Comparison of ENCODE assay signal across 8 cellular contexts in genomic region chr20:34482154-34482553, GRCh38. TPM values are rescaled to one million over a fixed set of nuclear protein-coding genes. Genes with fewer than 3 reads are reported as not detected.
DNase-seq lines count a peak whose midpoint lies in the region; ATAC-seq and TF ChIP-seq lines count a peak whose summit lies in the region.
"Not testable (repeated sequence)": the region's sequence is repeated elsewhere in the genome, so short reads cannot be mapped to it uniquely, and the experiment has no call there.

No MANE protein-coding gene starts in this region.

- not testable (repeated sequence) for H3K4me1 ChIP-seq in CD8-positive, alpha-beta T cell (ENCODE audit: insufficient read depth, low read length); liver (ENCODE audit: control insufficient read depth in 4 of 4, insufficient read depth in 4 of 4, low read length in 3 of 4)
- H3K4me1 ChIP-seq in Panc1 (ENCODE audit: control insufficient read depth, insufficient read depth, low read length) = peaks cover 12% of the 10 kb centered on the region; the same call in 1 of the 2 replicates

- peaks cover 27% of the 10 kb centered on the region for H3K36me3 ChIP-seq in CD8-positive, alpha-beta T cell (ENCODE audit: insufficient read depth, low read length)
- H3K36me3 ChIP-seq in Panc1 (ENCODE audit: control insufficient read depth, insufficient read depth, low read length) = peaks cover 34% of the 10 kb centered on the region
- peaks cover 15 to 57% (median 46%) of the 10 kb centered on the region in 4 donors for H3K36me3 ChIP-seq in liver (ENCODE audit: control insufficient read depth in 4 of 4, insufficient read depth in 3 of 4, low read depth in 1 of 4, low read length in 3 of 4)

- not testable (repeated sequence) for H3K9ac ChIP-seq in liver (ENCODE audit: low read depth in 1 of 2, low read length in 2 of 2)

- POLR2A ChIA-PET in CD8-positive, alpha-beta T cell (lab: Charles Lee); Panc1 (lab: Charles Lee): not testable (repeated sequence)

- not testable (repeated sequence) for H3K9me3 Mint-ChIP-seq in CD8-positive, alpha-beta T cell; effector memory CD8-positive, alpha-beta T cell; endothelial cell (ENCODE audit: unreplicated experiment); natural killer cell
- peaks cover 16% of the 10 kb centered on the region for H3K9me3 Mint-ChIP-seq in type B pancreatic cell

- peaks cover 68% of the 10 kb centered on the region for H3K36me3 Mint-ChIP-seq in CD8-positive, alpha-beta T cell
- H3K36me3 Mint-ChIP-seq in effector memory CD8-positive, alpha-beta T cell (ENCODE audit: insufficient read depth) = peaks cover 69% of the 10 kb centered on the region
- peaks cover 42% of the 10 kb centered on the region for H3K36me3 Mint-ChIP-seq in endothelial cell (ENCODE audit: low read depth, unreplicated experiment)
- H3K36me3 Mint-ChIP-seq in natural killer cell = peaks cover 23% of the 10 kb centered on the region
- H3K36me3 Mint-ChIP-seq in type B pancreatic cell = peaks cover 55% of the 10 kb centered on the region

- H3K4me1 Mint-ChIP-seq in CD8-positive, alpha-beta T cell (ENCODE audit: low read depth); endothelial cell (ENCODE audit: unreplicated experiment); type B pancreatic cell (ENCODE audit: unreplicated experiment): not testable (repeated sequence)
- peaks cover 0 to 12% of the 10 kb centered on the region in 2 donors for H3K4me1 Mint-ChIP-seq in effector memory CD8-positive, alpha-beta T cell (ENCODE audit: low read depth in 2 of 2)
- peaks cover 6 to 23% of the 10 kb centered on the region in 2 donors for H3K4me1 Mint-ChIP-seq in natural killer cell

- DNase-seq in CD8-positive, alpha-beta T cell; Panc1 (ENCODE audit: low read depth, low spot score); effector memory CD8-positive, alpha-beta T cell; endothelial cell (ENCODE audit: low spot score); left colon; natural killer cell; type B pancreatic cell (ENCODE audit: extremely low spot score, unreplicated experiment): not testable (repeated sequence)

- not testable (repeated sequence) for H3K9me3 ChIP-seq in CD8-positive, alpha-beta T cell (ENCODE audit: low read length); Panc1 (ENCODE audit: control insufficient read depth, insufficient read depth, low read depth, low read length); liver (ENCODE audit: control insufficient read depth in 4 of 4, low read length in 3 of 4)

- TF ChIP-seq RAD21 in liver (IDR thresholded peaks at IDR 0.05) = not testable (repeated sequence)

- ATAC-seq in CD8-positive, alpha-beta T cell; Panc1; effector memory CD8-positive, alpha-beta T cell (replicated peaks); natural killer cell: not testable (repeated sequence)
- ATAC-seq in left colon = peak; percentile 53

- intact Hi-C loops in CD8-positive, alpha-beta T cell (cut with DNase I, micrococcal nuclease); Panc1 (cut with micrococcal nuclease; ENCODE audit: unreplicated experiment); left colon (cut with DNase I, micrococcal nuclease); natural killer cell (cut with micrococcal nuclease): not testable (repeated sequence)

- not testable (repeated sequence) for H3K27me3 ChIP-seq in CD8-positive, alpha-beta T cell (ENCODE audit: insufficient read depth, low read length); Panc1 (ENCODE audit: control insufficient read depth, insufficient read depth, low read length); liver (ENCODE audit: control insufficient read depth in 4 of 4, insufficient read depth in 4 of 4, low read length in 3 of 4)

- 49% methylated on average over 1 of the region's 1 CpG for WGBS in liver

- H3K27me3 Mint-ChIP-seq in CD8-positive, alpha-beta T cell (ENCODE audit: low read depth); effector memory CD8-positive, alpha-beta T cell; endothelial cell (ENCODE audit: unreplicated experiment); natural killer cell (ENCODE audit: low read depth in 2 of 2); type B pancreatic cell: not testable (repeated sequence)

- H3K4me3 Mint-ChIP-seq in CD8-positive, alpha-beta T cell; effector memory CD8-positive, alpha-beta T cell; natural killer cell; type B pancreatic cell: not testable (repeated sequence)
- H3K4me3 Mint-ChIP-seq in endothelial cell (ENCODE audit: unreplicated experiment) = peak overlapping the region; percentile 38

- H3K27ac ChIP-seq in CD8-positive, alpha-beta T cell (ENCODE audit: low read depth, low read length); Panc1 (ENCODE audit: low read length); liver (ENCODE audit: low read depth in 1 of 2, low read length in 2 of 2): not testable (repeated sequence)

- not testable (repeated sequence) for H3K4me3 ChIP-seq in CD8-positive, alpha-beta T cell (ENCODE audit: low read depth, low read length); Panc1 (ENCODE audit: low read depth in 2 of 2, low read length in 2 of 2); liver (ENCODE audit: low read depth in 1 of 3, low read length in 3 of 3)

- peak overlapping the region; percentile 7 for H3K27ac Mint-ChIP-seq in CD8-positive, alpha-beta T cell
- peak overlapping the region; percentile 69 to 81 for H3K27ac Mint-ChIP-seq in effector memory CD8-positive, alpha-beta T cell
- not testable (repeated sequence) for H3K27ac Mint-ChIP-seq in endothelial cell (ENCODE audit: unreplicated experiment)
- H3K27ac Mint-ChIP-seq in natural killer cell (peak overlapping the region; percentile 13 to 59), type B pancreatic cell (peak overlapping the region; percentile 26)

- BruUV-seq in Panc1 (replicated peaks; lab: Mats Ljungman, UMichigan) = TSS peak; percentile 32

- in situ Hi-C loops in Panc1 (cut with HindIII; ENCODE audit: low pct_unique_long_range_greater_than_20kb, low sequenced_read_pairs) = not testable (repeated sequence)

- CTCF ChIA-PET in CD8-positive, alpha-beta T cell (lab: Charles Lee) = interaction anchor here (0.6 kb wide), 1 partner anchor 1388 kb away, joined by 3 read pairs; no protein-coding TSS in a partner anchor
- CTCF ChIA-PET in Panc1 (lab: Charles Lee) = not testable (repeated sequence)

- not testable (repeated sequence) for TF ChIP-seq CTCF in CD8-positive, alpha-beta T cell (IDR thresholded peaks at IDR 0.05); Panc1 (IDR thresholded peaks at IDR 0.05); endothelial cell (IDR thresholded peaks at IDR 0.05; ENCODE audit: unreplicated experiment); liver (IDR thresholded peaks at IDR 0.05; ENCODE audit: low read depth, low read length, missing input control); natural killer cell (IDR thresholded peaks at IDR 0.05); type B pancreatic cell (conservative IDR thresholded peaks at IDR 0.05)

TF ChIP-seq in liver, 16 proteins besides CTCF, POLR2A, EP300 and RAD21:
- peak; percentile 18 to 44 for TF ChIP-seq HNF4A (conservative IDR thresholded peaks at IDR 0.05)

RNA-seq across cellular contexts. Expression of gene DYNLRB1, which starts 34.1 kb away (rescaled TPM):
- 10 to 100 TPM; 34.9 to 38.0 TPM for total RNA-seq in CD8-positive, alpha-beta T cell
- total RNA-seq in Panc1 (2021; ENCODE audit: unreplicated experiment) = 155 TPM
- 458 TPM for polyA plus RNA-seq in Panc1 (2012; ENCODE audit: insufficient read length)
- 96.8 TPM for total RNA-seq in endothelial cell (ENCODE audit: unreplicated experiment)
- total RNA-seq in left colon = 100 to 1,000 TPM; 115 TPM
- 10 to 100 TPM; 15.8 to 31.7 TPM for total RNA-seq in liver
- 10 to 100 TPM; 57.8 to 66.9 TPM for polyA plus RNA-seq in liver
- total RNA-seq in natural killer cell = 10 to 100 TPM; 58.7 to 65.5 (median 61.4) TPM
- 164 and 201 TPM in 2 replicates for total RNA-seq in type B pancreatic cell (ENCODE audit: low replicate concordance)
